8 cellular contexts compared by ENCODE assay signal in genomic region chr19:36572593-36573019, GRCh38. TPM values are rescaled to one million over a fixed set of nuclear protein-coding genes. Genes with fewer than 3 reads are reported as not detected.
DNase-seq lines count a peak whose midpoint lies in the region; ATAC-seq and TF ChIP-seq lines count a peak whose summit lies in the region.

No MANE protein-coding gene starts in this region.

- peak overlapping the region; percentile 42 to 90 (median 86) for H3K27ac ChIP-seq in heart left ventricle
- H3K27ac ChIP-seq in breast epithelium = peak overlapping the region; percentile 89 to 94
- H3K27ac ChIP-seq in uterus = peak overlapping the region; percentile 71 to 76

- H3K9me3 ChIP-seq in heart left ventricle (peaks cover 0 to 46% (median 5%) of the 10 kb centered on the region in 12 donors), breast epithelium (peaks cover 24 to 40% of the 10 kb centered on the region in 2 donors), mononuclear cell (ENCODE audit: low read depth, low read length) (no peaks in the 10 kb centered on the region), uterus (no peaks in the 10 kb centered on the region)

- ATAC-seq in heart left ventricle = no peak
- ATAC-seq in Right ventricle myocardium inferior = no peak
- ATAC-seq in left lobe of liver = no peak

- WGBS in heart left ventricle, 4 donors = 0 to 2% (median 1%) methylated on average over 11 of the region's 11 CpGs

- H3K4me3 ChIP-seq in heart left ventricle = peak overlapping the region; percentile 55 to 93 (median 79)
- peak overlapping the region; percentile 86 to 96 (median 94) for H3K4me3 ChIP-seq in breast epithelium
- H3K4me3 ChIP-seq in mononuclear cell (ENCODE audit: low read length) = peak overlapping the region; percentile 79
- H3K4me3 ChIP-seq in uterus = peak overlapping the region; percentile 60 to 94

- intact Hi-C loops in heart left ventricle (cut with DNase I) = loop anchor here in 2 of 10 donors (5.0 kb wide), 1 partner anchor 45 kb away; the partner anchor contains the start of gene ZNF260 (in 2 of the 2)
- intact Hi-C loops in Right ventricle myocardium inferior (cut with DNase I) = loop anchor here (10.0 kb wide), 2 partner anchors 48 to 92 kb away; partner anchors contain the start of genes ZNF260 and ZNF461
- intact Hi-C loops in breast epithelium (cut with DNase I; ENCODE audit: low total_unique reads) = no loop called here
- intact Hi-C loops in uterus (cut with DNase I; ENCODE audit: low total_unique reads) = no loop called here

- DNase-seq in heart left ventricle (no peak), Right ventricle myocardium inferior (ENCODE audit: missing footprints) (no peak), breast epithelium (ENCODE audit: low spot score in 2 of 2) (no peak), uterus (no peak), HuH-7.5 (ENCODE audit: low spot score) (no peak), amniotic stem cell (lab: John Stamatoyannopoulos, UW) (no peak), left lobe of liver (ENCODE audit: low spot score) (no peak)

- peaks cover 0 to 27% (median 20%) of the 10 kb centered on the region in 12 donors for H3K4me1 ChIP-seq in heart left ventricle
- H3K4me1 ChIP-seq in breast epithelium = no peaks in the 10 kb centered on the region
- peaks cover 16% of the 10 kb centered on the region for H3K4me1 ChIP-seq in mononuclear cell (ENCODE audit: insufficient read depth, low read length)
- no peaks in the 10 kb centered on the region for H3K4me1 ChIP-seq in uterus

- no peak for TF ChIP-seq CTCF in heart left ventricle (IDR thresholded peaks at IDR 0.05)
- no peak for TF ChIP-seq CTCF in breast epithelium (IDR thresholded peaks at IDR 0.05)
- TF ChIP-seq CTCF in uterus (IDR thresholded peaks at IDR 0.05) = no peak

- H3K27me3 ChIP-seq in heart left ventricle = no peaks in the 10 kb centered on the region
- no peaks in the 10 kb centered on the region for H3K27me3 ChIP-seq in breast epithelium
- H3K27me3 ChIP-seq in mononuclear cell (ENCODE audit: insufficient read depth, low read length) = no peaks in the 10 kb centered on the region
- H3K27me3 ChIP-seq in uterus = no peaks in the 10 kb centered on the region

- H3K36me3 ChIP-seq in heart left ventricle (peaks cover 2 to 60% (median 33%) of the 10 kb centered on the region in 9 donors), breast epithelium (peaks cover 6% of the 10 kb centered on the region), uterus (no peaks in the 10 kb centered on the region)

- TF ChIP-seq POLR2A in heart left ventricle (IDR thresholded peaks at IDR 0.05) (no peak), breast epithelium (IDR thresholded peaks at IDR 0.05) (no peak), uterus (IDR thresholded peaks at IDR 0.05) (no peak)

RNA-seq across cellular contexts. Expression of gene ZNF529, which starts 0.5 kb away (rescaled TPM):
- total RNA-seq in heart left ventricle (10 to 100 TPM; 10.0 to 17.8 (median 13.5) TPM), Right ventricle myocardium inferior (15.3 TPM), breast epithelium (10 to 100 TPM in 2 of 3 donors, 1 to 10 TPM in 1; 8.2 to 20.3 (median 14.7) TPM), mononuclear cell (23.6 TPM), uterus (10 to 100 TPM in 2 of 4 donors, 1 to 10 TPM in 2; 4.9 to 44.5 (median 13.1) TPM), left lobe of liver (2.6 TPM)
- 1 to 10 TPM; 7.2 to 7.8 TPM for polyA plus RNA-seq in heart left ventricle

RNA-seq across cellular contexts. Expression of gene ZNF382, which starts 32.5 kb away (rescaled TPM):
- total RNA-seq in heart left ventricle (10 to 100 TPM; 12.0 to 21.2 (median 15.7) TPM), Right ventricle myocardium inferior (19.5 TPM), breast epithelium (10 to 100 TPM in 1 of 3 donors, 1 to 10 TPM in 2; 2.6 to 13.0 (median 6.6) TPM), mononuclear cell (5.5 TPM), uterus (10 to 100 TPM in 1 of 4 donors, 1 to 10 TPM in 2, under 1 TPM in 1; 0.59 to 29.4 (median 5.5) TPM), left lobe of liver (1.1 TPM)
- polyA plus RNA-seq in heart left ventricle = 1 to 10 TPM; 4.3 to 5.4 TPM

RNA-seq across cellular contexts. Expression of gene ZNF260, which starts 44.5 kb away (rescaled TPM):
- total RNA-seq in heart left ventricle (10 to 100 TPM in 4 of 9 donors, 1 to 10 TPM in 5; 5.2 to 13.7 (median 8.5) TPM), Right ventricle myocardium inferior (9.1 TPM), breast epithelium (10 to 100 TPM in 2 of 3 donors, 1 to 10 TPM in 1; 9.1 to 35.6 (median 22.0) TPM), mononuclear cell (11.2 TPM), uterus (10 to 100 TPM in 2 of 4 donors, 1 to 10 TPM in 2; 5.1 to 42.3 (median 13.9) TPM), left lobe of liver (4.1 TPM)
- 1 to 10 TPM; 3.4 to 5.7 TPM for polyA plus RNA-seq in heart left ventricle
